ENCODE assay signal across 8 cellular contexts in the genomic region with DNA sequence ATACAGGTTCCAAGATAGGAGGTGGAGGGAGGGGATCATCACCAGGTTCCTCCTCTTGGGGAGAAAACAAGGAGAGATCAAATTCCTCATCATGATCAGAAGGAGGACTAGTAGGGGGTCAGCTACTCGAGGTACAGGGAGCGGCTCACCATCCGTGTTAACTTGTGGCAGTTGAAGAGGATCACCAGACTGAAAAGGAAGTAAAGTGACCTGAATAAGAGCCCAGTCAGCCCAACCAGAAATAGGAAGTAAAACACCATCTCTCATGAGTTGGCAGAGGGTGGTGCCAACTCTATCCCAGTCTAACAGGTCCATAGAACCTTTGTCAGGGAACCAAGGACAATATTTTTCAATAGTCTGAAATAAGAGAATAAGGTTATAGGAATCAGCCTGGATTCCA.
DNase-seq lines count a peak whose midpoint lies in the region; ATAC-seq, FAIRE-seq and TF ChIP-seq lines count a peak whose summit lies in the region.
"Not testable (repeated sequence)": the region's sequence is repeated elsewhere in the genome, so short reads cannot be mapped to it uniquely, and the experiment has no call there.

No MANE protein-coding gene starts in this region.

- not testable (repeated sequence) for H3K36me3 ChIP-seq in body of pancreas (replicated peaks in 1 of 2; ENCODE audit: insufficient read depth in 1 of 2, low read depth in 2 of 2); pancreas; stomach

- H3K4me3 ChIP-seq in body of pancreas, pancreas, stomach: not testable (repeated sequence)

- peak overlapping the region; percentile 55 for H3K4me3 Mint-ChIP-seq in Calu3 (ENCODE audit: low read depth, unreplicated experiment)

- H3K4me1 ChIP-seq in body of pancreas: peaks cover 11% of the 10 kb centered on the region
- not testable (repeated sequence) for H3K4me1 ChIP-seq in pancreas, stomach

- not testable (repeated sequence) for TF ChIP-seq EP300 in stomach (IDR thresholded peaks at IDR 0.05)

- H3K4me1 Mint-ChIP-seq in Calu3 (ENCODE audit: low read depth, unreplicated experiment): peaks cover 37% of the 10 kb centered on the region

- H3K27me3 ChIP-seq in body of pancreas, pancreas, stomach: not testable (repeated sequence)

- TF ChIP-seq CTCF in 22Rv1 (IDR thresholded peaks at IDR 0.05); Calu3 (IDR thresholded peaks at IDR 0.05; ENCODE audit: unreplicated experiment); body of pancreas (IDR thresholded peaks at IDR 0.05); pancreas (IDR thresholded peaks at IDR 0.05); stomach (IDR thresholded peaks at IDR 0.05): not testable (repeated sequence)

- not testable (repeated sequence) for BruUV-seq in Calu3 (replicated peaks; lab: Mats Ljungman, UMichigan)

- H3K36me3 Mint-ChIP-seq in Calu3 (ENCODE audit: insufficient read depth, unreplicated experiment): not testable (repeated sequence)

- peak; percentile 21 for DNase-seq in Calu3
- DNase-seq in DMS53 treated with DMSO at 0.1 percent for 48 hours (lab: John Stamatoyannopoulos, UW; ENCODE audit: unreplicated experiment): peak; percentile 75
- DNase-seq in MV-4-11 (lab: John Stamatoyannopoulos, UW): peak; percentile 5
- DNase-seq in body of pancreas: peak; percentile 12 to 48 (median 20)
- DNase-seq in mucosa of gallbladder (ENCODE audit: low spot score): peak; percentile 48
- DNase-seq in pancreas: peak in 2 of 6 donors; percentile 12
- peak; percentile 49 for DNase-seq in stomach

- peaks cover 23% of the 10 kb centered on the region for H3K9me3 Mint-ChIP-seq in Calu3 (ENCODE audit: low read depth, unreplicated experiment)

- H3K9me3 ChIP-seq in body of pancreas, pancreas: not testable (repeated sequence)
- peaks cover 0 to 21% (median 6%) of the 10 kb centered on the region in 4 donors for H3K9me3 ChIP-seq in stomach

- not testable (repeated sequence) for FAIRE-seq in pancreas (lab: Jason Lieb, UNC)

- CTCF ChIA-PET in Calu3 (lab: Charles Lee): interaction anchor here (1.0 to 1.3 kb wide), 2 partner anchors 18 to 342 kb away, joined by 3 to 4 read pairs; no protein-coding TSS in a partner anchor

- intact Hi-C loops in Calu3 (cut with micrococcal nuclease; ENCODE audit: unreplicated experiment): loop anchor here (1.0 kb wide), 1 partner anchor 30 kb away; no protein-coding TSS in a partner anchor
- intact Hi-C loops in body of pancreas (cut with DNase I); pancreas (cut with DNase I); stomach (cut with DNase I; ENCODE audit: low total_unique reads): not testable (repeated sequence)

- H3K27ac Mint-ChIP-seq in Calu3 (ENCODE audit: unreplicated experiment): peak overlapping the region; percentile 94

- H3K27ac ChIP-seq in 22Rv1 (peak overlapping the region; percentile 42), body of pancreas (peak overlapping the region in 3 of 4 donors; percentile 42 to 73 (median 67)), pancreas (peak overlapping the region in 3 of 4 donors; percentile 42 to 73 (median 51)), stomach (peak overlapping the region; percentile 15 to 67 (median 58))

- TF ChIP-seq POLR2A in body of pancreas (IDR thresholded peaks at IDR 0.05); stomach (IDR thresholded peaks at IDR 0.05): not testable (repeated sequence)

- H3K27me3 Mint-ChIP-seq in Calu3 (ENCODE audit: unreplicated experiment): not testable (repeated sequence)

- peak; percentile 58 for ATAC-seq in body of pancreas
- ATAC-seq in pancreas: peak; percentile 59 to 78 (median 68)

- WGBS in body of pancreas, 2 donors: 63 to 67% methylated on average over 3 of the region's 3 CpGs
- WGBS in pancreas, 2 donors: 64 to 72% methylated on average over 3 of the region's 3 CpGs
- 44 to 69% (median 51%) methylated on average over 3 of the region's 3 CpGs for WGBS in stomach, 5 donors
